In genomic region chr12:22407397-22407796, GRCh38 we compare ENCODE assay signal across 20 cellular contexts.
A peak's percentile ranks its signal among the peaks of the same experiment; 100 is the strongest.
DNase-seq lines count a peak whose midpoint lies in the region; ATAC-seq and FAIRE-seq lines count a peak whose summit lies in the region.
"Had no signal": no experiment of that assay in that cellular context is flagged by ENCODE, and none has a peak within 500 bp of the region (broad histone marks: within the 10 kb centered on the region; RNA-seq: fewer than 3 reads in every experiment).

No MANE protein-coding gene starts in this region.

- H3K4me1 Mint-ChIP-seq in CD4-positive, CD25-positive, alpha-beta regulatory T cell: peaks cover 5 to 30% (median 24%) of the 10 kb centered on the region in 4 donors
- H3K4me1 Mint-ChIP-seq in CD8-positive, alpha-beta memory T cell: peaks cover 44 to 54% (median 50%) of the 10 kb centered on the region in 3 donors
- peaks cover 24 to 44% of the 10 kb centered on the region in 2 donors for H3K4me1 Mint-ChIP-seq in effector memory CD8-positive, alpha-beta T cell (ENCODE audit: low read depth in 2 of 2)
- H3K4me1 Mint-ChIP-seq: GM23338 had no signal

- H3K9me3 Mint-ChIP-seq in CD4-positive, CD25-positive, alpha-beta regulatory T cell: peaks cover 0 to 8% (median 0%) of the 10 kb centered on the region in 7 donors
- peaks cover 0 to 2% (median 0%) of the 10 kb centered on the region in 5 donors for H3K9me3 Mint-ChIP-seq in CD8-positive, alpha-beta memory T cell
- no peaks in the 10 kb centered on the region for H3K9me3 Mint-ChIP-seq in effector memory CD8-positive, alpha-beta T cell

- peak overlapping the region; percentile 37 to 70 (median 47) for H3K27ac Mint-ChIP-seq in CD4-positive, CD25-positive, alpha-beta regulatory T cell
- H3K27ac Mint-ChIP-seq in CD8-positive, alpha-beta memory T cell: peak overlapping the region; percentile 42 to 92 (median 86)
- H3K27ac Mint-ChIP-seq in effector memory CD8-positive, alpha-beta T cell: peak overlapping the region; percentile 62 to 100
- H3K27ac Mint-ChIP-seq: GM23338 had no signal

- peaks cover 19% of the 10 kb centered on the region for H3K4me1 ChIP-seq in CD4-positive, CD25-positive, alpha-beta regulatory T cell (ENCODE audit: control insufficient read depth, insufficient read depth, low read length, poor library complexity, severe bottlenecking)
- H3K4me1 ChIP-seq in CD8-positive, alpha-beta memory T cell (ENCODE audit: insufficient read depth, low read length): peaks cover 8% of the 10 kb centered on the region
- peaks cover 10% of the 10 kb centered on the region for H3K4me1 ChIP-seq in muscle layer of colon (ENCODE audit: insufficient read depth, low read length)
- H3K4me1 ChIP-seq: BLaER1 had no signal

- no peak overlapping the region for H3K9ac ChIP-seq in muscle layer of colon (ENCODE audit: low read length)
- H3K9ac ChIP-seq: BLaER1, KMS-11 had no signal

- no peak for FAIRE-seq in RCC 7860 (lab: Jason Lieb, UNC)
- FAIRE-seq: G401.6 had no signal

- no peaks in the 10 kb centered on the region for H3K27me3 Mint-ChIP-seq in CD4-positive, CD25-positive, alpha-beta regulatory T cell
- peaks cover 0 to 2% of the 10 kb centered on the region in 2 donors for H3K27me3 Mint-ChIP-seq in CD8-positive, alpha-beta memory T cell
- no peaks in the 10 kb centered on the region for H3K27me3 Mint-ChIP-seq in effector memory CD8-positive, alpha-beta T cell

- H3K36me3 Mint-ChIP-seq in CD4-positive, CD25-positive, alpha-beta regulatory T cell: no peaks in the 10 kb centered on the region
- H3K36me3 Mint-ChIP-seq in CD8-positive, alpha-beta memory T cell: peaks cover 2 to 11% (median 4%) of the 10 kb centered on the region in 3 donors
- peaks cover 12% of the 10 kb centered on the region for H3K36me3 Mint-ChIP-seq in effector memory CD8-positive, alpha-beta T cell (ENCODE audit: insufficient read depth)

- H3K36me3 ChIP-seq in CD4-positive, CD25-positive, alpha-beta regulatory T cell (ENCODE audit: control insufficient read depth, insufficient read depth, low read length): no peaks in the 10 kb centered on the region
- H3K36me3 ChIP-seq in CD8-positive, alpha-beta memory T cell (ENCODE audit: insufficient read depth, low read length): no peaks in the 10 kb centered on the region
- no peaks in the 10 kb centered on the region for H3K36me3 ChIP-seq in muscle layer of colon (ENCODE audit: insufficient read depth, low read length)
- H3K36me3 ChIP-seq: BLaER1, SJCRH30 had no signal

- H3K27ac ChIP-seq in CD4-positive, CD25-positive, alpha-beta regulatory T cell (ENCODE audit: insufficient read depth, low read length, poor library complexity, severe bottlenecking): peak overlapping the region; percentile 14
- H3K27ac ChIP-seq in CD8-positive, alpha-beta memory T cell (ENCODE audit: low read depth, low read length): no peak overlapping the region
- peak overlapping the region; percentile 21 for H3K27ac ChIP-seq in muscle layer of colon (ENCODE audit: low read depth, low read length)
- H3K27ac ChIP-seq: BLaER1, HL-60, KMS-11, SJCRH30 had no signal

- peak overlapping the region in 2 of 4 donors; percentile 33 to 39 for H3K4me3 Mint-ChIP-seq in CD4-positive, CD25-positive, alpha-beta regulatory T cell
- H3K4me3 Mint-ChIP-seq in CD8-positive, alpha-beta memory T cell: peak overlapping the region; percentile 2 to 56 (median 10)
- H3K4me3 Mint-ChIP-seq in effector memory CD8-positive, alpha-beta T cell: peak overlapping the region; percentile 39 to 49
- H3K4me3 Mint-ChIP-seq: GM23338 had no signal

- no peaks in the 10 kb centered on the region for H3K27me3 ChIP-seq in CD4-positive, CD25-positive, alpha-beta regulatory T cell (ENCODE audit: control insufficient read depth, insufficient read depth, low read length)
- no peaks in the 10 kb centered on the region for H3K27me3 ChIP-seq in CD8-positive, alpha-beta memory T cell (ENCODE audit: insufficient read depth, low read length, poor library complexity, severe bottlenecking)
- no peaks in the 10 kb centered on the region for H3K27me3 ChIP-seq in muscle layer of colon (ENCODE audit: control insufficient read depth in 1 of 2, insufficient read depth in 2 of 2, low read length in 2 of 2)
- H3K27me3 ChIP-seq: BLaER1, SJCRH30 had no signal

- CTCF ChIA-PET in CD8-positive, alpha-beta memory T cell (lab: Charles Lee): interaction anchor here (2.5 to 2.9 kb wide), 2 partner anchors 9 to 72 kb away, joined by 10 to 24 read pairs; no protein-coding TSS in a partner anchor

- no peak for ATAC-seq in CD4-positive, CD25-positive, alpha-beta regulatory T cell (ENCODE audit: low read depth in 2 of 2)
- ATAC-seq in effector memory CD8-positive, alpha-beta T cell (replicated peaks): no peak
- ATAC-seq: GM23338, HCT116, PC-3 had no signal

- no peak for DNase-seq in CD4-positive, CD25-positive, alpha-beta regulatory T cell
- DNase-seq in CD8-positive, alpha-beta memory T cell: no peak
- DNase-seq in effector memory CD8-positive, alpha-beta T cell: no peak
- no peak for DNase-seq in T-helper 1 cell
- no peak for DNase-seq in RCC 7860 (ENCODE audit: low spot score)
- no peak for DNase-seq in NCI-H1048 (lab: John Stamatoyannopoulos, UW)
- DNase-seq: COR-L47, NCI-H1417, NCI-H187 treated with DMSO at 0.1 percent for 48 hours, NCI-H345, NCI-H524 treated with DMSO at 0.1 percent for 48 hours, PC-3, SJCRH30 had no signal

- no peaks in the 10 kb centered on the region for H3K9me3 ChIP-seq in CD4-positive, CD25-positive, alpha-beta regulatory T cell (ENCODE audit: control insufficient read depth in 2 of 2, low read length in 2 of 2)
- no peaks in the 10 kb centered on the region for H3K9me3 ChIP-seq in CD8-positive, alpha-beta memory T cell (ENCODE audit: low read length)
- no peaks in the 10 kb centered on the region for H3K9me3 ChIP-seq in muscle layer of colon (ENCODE audit: low read length)
- H3K9me3 ChIP-seq: BLaER1, SJCRH30 had no signal

- POLR2A ChIA-PET in CD8-positive, alpha-beta memory T cell (lab: Charles Lee): interaction anchor here (1.2 to 4.3 kb wide), 2 partner anchors 12 to 72 kb away, joined by 6 to 40 read pairs; no protein-coding TSS in a partner anchor

- H3K4me3 ChIP-seq in CD4-positive, CD25-positive, alpha-beta regulatory T cell (ENCODE audit: low read depth, low read length): peak overlapping the region; percentile 4
- H3K4me3 ChIP-seq in CD8-positive, alpha-beta memory T cell (ENCODE audit: low read length): no peak overlapping the region
- no peak overlapping the region for H3K4me3 ChIP-seq in muscle layer of colon (ENCODE audit: low read depth in 1 of 2, low read length in 2 of 2)
- H3K4me3 ChIP-seq: BLaER1, GM23338, SJCRH30 had no signal
